Comparison of ENCODE assay signal across 8 cellular contexts in the genomic region with DNA sequence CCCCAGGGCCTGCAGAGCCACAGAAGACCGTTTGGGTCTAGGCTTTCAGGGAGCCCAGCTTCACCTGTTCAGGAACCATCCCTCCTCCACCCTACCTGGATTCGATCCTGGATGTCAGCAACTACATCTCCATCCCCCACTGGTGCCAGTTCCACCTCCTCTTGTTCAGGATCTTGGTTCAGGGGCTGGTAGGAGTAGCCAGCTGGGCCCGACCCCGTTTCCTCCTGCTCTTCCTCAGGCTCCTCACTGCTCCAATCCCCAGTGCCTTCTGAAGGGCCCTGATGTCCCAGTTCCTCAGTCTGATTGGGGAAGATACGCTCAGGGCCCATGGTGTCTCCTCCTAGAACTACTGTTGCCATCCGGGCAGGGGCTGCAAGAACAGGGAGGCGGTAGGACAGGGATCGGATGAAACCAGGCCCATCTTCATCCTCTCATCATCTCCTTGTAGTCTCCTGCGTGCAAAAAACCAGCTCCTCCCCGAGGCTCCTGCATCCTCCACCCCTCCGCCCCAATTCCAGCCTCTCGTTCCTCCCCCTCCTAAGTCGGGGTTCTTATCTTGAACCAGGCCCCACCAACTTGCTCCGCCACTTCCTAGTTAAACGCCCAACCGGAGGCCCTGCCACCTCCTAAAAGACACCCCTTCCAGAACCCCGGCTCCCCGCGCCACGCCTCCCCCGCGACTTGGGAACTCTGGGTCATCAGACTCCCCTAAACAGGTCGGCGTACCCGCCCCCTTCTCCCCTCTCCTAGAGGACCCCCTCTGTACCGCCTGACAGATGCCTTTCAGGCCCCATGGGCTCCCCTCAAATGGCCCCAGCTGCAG. TPM values are rescaled to one million over a fixed set of nuclear protein-coding genes. Genes with fewer than 3 reads are reported as not detected.
DNase-seq lines count a peak whose midpoint lies in the region; FAIRE-seq and TF ChIP-seq lines count a peak whose summit lies in the region.

No MANE protein-coding gene starts in this region.

- peak overlapping the region; percentile 74 for H3K27ac Mint-ChIP-seq in activated T-helper 2 cell treated with anti-CD3 and anti-CD28 coated beads, Interferon-gamma antibody, Interleukin-2, Interleukin-4, amounts not matched to agents 10 μg/mL and 5 μg/mL and 100 μg/mL, durations not matched to agents 14 hours and 24 hours and 36 hours

- H3K27me3 ChIP-seq in hepatocyte (no peaks in the 10 kb centered on the region), small intestine (ENCODE audit: control insufficient read depth in 2 of 2, insufficient read depth in 2 of 2, low read length in 2 of 2) (no peaks in the 10 kb centered on the region)

- DNase-seq in stimulated activated CD4-positive, alpha-beta T cell treated with anti-CD3 and anti-CD28 coated beads, TNF-alpha, amount 100 ng/mL, for 48 hours (ENCODE audit: low read depth in 3 of 3): peak in 2 of 3 donors; percentile 23 to 36
- no peak for DNase-seq in stimulated activated CD4-positive, alpha-beta T cell treated with anti-CD3 and anti-CD28 coated beads, Interleukin-2, amount 100 ng/mL, for 48 hours
- DNase-seq in HUDEP-2 (lab: John Stamatoyannopoulos, UW; ENCODE audit: unreplicated experiment in 76 of 76): peak in 61 of 76 experiments; percentile 20 to 92 (median 69)
- no peak for DNase-seq in activated T-helper 2 cell treated with anti-CD3 and anti-CD28 coated beads, Interferon-gamma antibody, Interleukin-2, Interleukin-4, amounts not matched to agents 10 μg/mL and 5 μg/mL and 100 μg/mL, durations not matched to agents 14 hours and 24 hours and 36 hours (ENCODE audit: low spot score)
- DNase-seq in hepatocyte (ENCODE audit: low spot score): no peak
- no peak for DNase-seq in small intestine
- no peak for DNase-seq in NCI-H1694 treated with DMSO at 0.1 percent for 48 hours (lab: John Stamatoyannopoulos, UW)
- DNase-seq in RCC 7860 (ENCODE audit: low spot score): no peak

- no peaks in the 10 kb centered on the region for H3K36me3 ChIP-seq in hepatocyte (replicated peaks; ENCODE audit: insufficient read depth, low read depth)
- peaks cover 20 to 21% of the 10 kb centered on the region in 2 donors for H3K36me3 ChIP-seq in small intestine (ENCODE audit: control insufficient read depth in 2 of 2, insufficient read depth in 2 of 2, low read length in 2 of 2)

- no peaks in the 10 kb centered on the region for H3K27me3 Mint-ChIP-seq in activated T-helper 2 cell treated with anti-CD3 and anti-CD28 coated beads, Interferon-gamma antibody, Interleukin-2, Interleukin-4, amounts not matched to agents 10 μg/mL and 5 μg/mL and 100 μg/mL, durations not matched to agents 14 hours and 24 hours and 36 hours (ENCODE audit: low read depth)

- H4K20me1 ChIP-seq in hepatocyte (ENCODE audit: insufficient read depth, poor library complexity, severe bottlenecking): peaks cover 3% of the 10 kb centered on the region

- H3K9me3 Mint-ChIP-seq in activated T-helper 2 cell treated with anti-CD3 and anti-CD28 coated beads, Interferon-gamma antibody, Interleukin-2, Interleukin-4, amounts not matched to agents 10 μg/mL and 5 μg/mL and 100 μg/mL, durations not matched to agents 14 hours and 24 hours and 36 hours: no peaks in the 10 kb centered on the region

- H3K9me2 ChIP-seq in hepatocyte (replicated peaks; ENCODE audit: insufficient read depth): no peaks in the 10 kb centered on the region

- H3K4me2 ChIP-seq in hepatocyte: peak overlapping the region; percentile 95

- peaks cover 50% of the 10 kb centered on the region for H3K79me2 ChIP-seq in hepatocyte

- no peak for TF ChIP-seq CTCF in hepatocyte (IDR thresholded peaks at IDR 0.05; ENCODE audit: poor library complexity)

- H3K4me1 ChIP-seq in hepatocyte (ENCODE audit: insufficient read depth): peaks cover 8% of the 10 kb centered on the region
- H3K4me1 ChIP-seq in small intestine (ENCODE audit: control insufficient read depth in 2 of 2, insufficient read depth in 1 of 2, low read depth in 1 of 2, low read length in 1 of 2): peaks cover 4 to 13% of the 10 kb centered on the region in 2 donors

- FAIRE-seq in small intestine (lab: Jason Lieb, UNC) (no peak), RCC 7860 (lab: Jason Lieb, UNC) (no peak)

- H3K4me3 ChIP-seq in hepatocyte (peak overlapping the region; percentile 29), small intestine (ENCODE audit: low read depth in 1 of 2, low read length in 2 of 2) (peak overlapping the region; percentile 44 to 61)

- H3K27ac ChIP-seq in hepatocyte (peak overlapping the region; percentile 51), small intestine (ENCODE audit: low read depth in 1 of 2, low read length in 1 of 2) (peak overlapping the region in 1 of 2 donors; percentile 3)

- no peaks in the 10 kb centered on the region for H3K9me3 ChIP-seq in hepatocyte (ENCODE audit: low read depth)
- H3K9me3 ChIP-seq in small intestine (ENCODE audit: control insufficient read depth, low read depth): no peaks in the 10 kb centered on the region

- peak overlapping the region; percentile 49 for H2AFZ ChIP-seq in hepatocyte

- H3K36me3 Mint-ChIP-seq in activated T-helper 2 cell treated with anti-CD3 and anti-CD28 coated beads, Interferon-gamma antibody, Interleukin-2, Interleukin-4, amounts not matched to agents 10 μg/mL and 5 μg/mL and 100 μg/mL, durations not matched to agents 14 hours and 24 hours and 36 hours (ENCODE audit: low read depth): peaks cover 67% of the 10 kb centered on the region

- H3K4me1 Mint-ChIP-seq in activated T-helper 2 cell treated with anti-CD3 and anti-CD28 coated beads, Interferon-gamma antibody, Interleukin-2, Interleukin-4, amounts not matched to agents 10 μg/mL and 5 μg/mL and 100 μg/mL, durations not matched to agents 14 hours and 24 hours and 36 hours (ENCODE audit: low read depth): peaks cover 35% of the 10 kb centered on the region

- peak overlapping the region; percentile 96 for H3K4me3 Mint-ChIP-seq in activated T-helper 2 cell treated with anti-CD3 and anti-CD28 coated beads, Interferon-gamma antibody, Interleukin-2, Interleukin-4, amounts not matched to agents 10 μg/mL and 5 μg/mL and 100 μg/mL, durations not matched to agents 14 hours and 24 hours and 36 hours (ENCODE audit: low read depth)

- intact Hi-C loops in activated T-helper 2 cell treated with anti-CD3 and anti-CD28 coated beads, Interferon-gamma antibody, Interleukin-2, Interleukin-4, amounts not matched to agents 10 μg/mL and 5 μg/mL and 100 μg/mL, durations not matched to agents 14 hours and 24 hours and 36 hours (cut with micrococcal nuclease): loop anchor here (1.0 to 2.0 kb wide), 2 partner anchors 34 to 158 kb away; a partner anchor contains a TSS

- 8% methylated on average over 16 of the region's 26 CpGs for WGBS in hepatocyte (ENCODE audit: low lambda C conversion rate, missing lambda C conversion rate)
- WGBS in small intestine, 3 donors: 0 to 3% (median 2%) methylated on average over 23 to 26 of the region's 26 CpGs

RNA-seq across cellular contexts. Expression of a gene that starts 0.5 kb away (rescaled TPM):
- total RNA-seq in activated T-helper 2 cell treated with anti-CD3 and anti-CD28 coated beads, Interferon-gamma antibody, Interleukin-2, Interleukin-4, amounts not matched to agents 10 μg/mL and 5 μg/mL and 100 μg/mL, durations not matched to agents 14 hours and 24 hours and 36 hours: 90.9 and 91.2 TPM in 2 replicates
- 72.9 and 73.3 TPM in 2 replicates for total RNA-seq in hepatocyte
- polyA plus RNA-seq in hepatocyte: 117 and 127 TPM in 2 replicates
- polyA plus RNA-seq in small intestine: 10 to 100 TPM; 62.6 to 90.8 (median 76.9) TPM

RNA-seq across cellular contexts. Expression of a gene that starts 0.8 kb away (rescaled TPM):
- 71.2 and 74.6 TPM in 2 replicates for total RNA-seq in activated T-helper 2 cell treated with anti-CD3 and anti-CD28 coated beads, Interferon-gamma antibody, Interleukin-2, Interleukin-4, amounts not matched to agents 10 μg/mL and 5 μg/mL and 100 μg/mL, durations not matched to agents 14 hours and 24 hours and 36 hours
- total RNA-seq in hepatocyte: 75.5 and 90.5 TPM in 2 replicates
- polyA plus RNA-seq in hepatocyte (92.0 and 99.5 TPM in 2 replicates), small intestine (10 to 100 TPM; 72.4 to 78.0 (median 72.7) TPM)

RNA-seq across cellular contexts. Expression of a gene that starts 8.2 kb away (rescaled TPM):
- total RNA-seq in activated T-helper 2 cell treated with anti-CD3 and anti-CD28 coated beads, Interferon-gamma antibody, Interleukin-2, Interleukin-4, amounts not matched to agents 10 μg/mL and 5 μg/mL and 100 μg/mL, durations not matched to agents 14 hours and 24 hours and 36 hours: 71.4 and 78.4 TPM in 2 replicates
- total RNA-seq in hepatocyte: 75.8 and 83.2 TPM in 2 replicates
- 72.5 and 73.2 TPM in 2 replicates for polyA plus RNA-seq in hepatocyte
- 10 to 100 TPM; 32.2 to 44.6 (median 39.4) TPM for polyA plus RNA-seq in small intestine

RNA-seq across cellular contexts. Expression of a gene that starts 28.9 kb away (rescaled TPM):
- total RNA-seq in activated T-helper 2 cell treated with anti-CD3 and anti-CD28 coated beads, Interferon-gamma antibody, Interleukin-2, Interleukin-4, amounts not matched to agents 10 μg/mL and 5 μg/mL and 100 μg/mL, durations not matched to agents 14 hours and 24 hours and 36 hours: 62.7 and 63.2 TPM in 2 replicates
- 35.2 and 40.2 TPM in 2 replicates for total RNA-seq in hepatocyte
- polyA plus RNA-seq in hepatocyte (28.3 and 30.8 TPM in 2 replicates), small intestine (10 to 100 TPM; 44.2 to 96.8 (median 46.7) TPM)

RNA-seq across cellular contexts. Expression of a gene that starts 34.2 kb away (rescaled TPM):
- total RNA-seq in activated T-helper 2 cell treated with anti-CD3 and anti-CD28 coated beads, Interferon-gamma antibody, Interleukin-2, Interleukin-4, amounts not matched to agents 10 μg/mL and 5 μg/mL and 100 μg/mL, durations not matched to agents 14 hours and 24 hours and 36 hours: 26.0 and 27.8 TPM in 2 replicates
- 32.4 and 39.4 TPM in 2 replicates for total RNA-seq in hepatocyte
- polyA plus RNA-seq in hepatocyte: 36.0 and 46.1 TPM in 2 replicates
- polyA plus RNA-seq in small intestine: 10 to 100 TPM; 17.8 to 51.4 (median 34.6) TPM

Comparison
In these comparisons a context has a peak if more than half of its experiments do, and no peak if none do; other contexts are left out.
1. DNase-seq: peak in stimulated activated CD4-positive, alpha-beta T cell treated with anti-CD3 and anti-CD28 coated beads, TNF-alpha, amount 100 ng/mL, for 48 hours (2 of 3) and HUDEP-2 (61 of 76); none in stimulated activated CD4-positive, alpha-beta T cell treated with anti-CD3 and anti-CD28 coated beads, Interleukin-2, amount 100 ng/mL, for 48 hours (0 of 2), activated T-helper 2 cell treated with anti-CD3 and anti-CD28 coated beads, Interferon-gamma antibody, Interleukin-2, Interleukin-4, amounts not matched to agents 10 μg/mL and 5 μg/mL and 100 μg/mL, durations not matched to agents 14 hours and 24 hours and 36 hours (single experiment), hepatocyte (single experiment), small intestine (single experiment), NCI-H1694 treated with DMSO at 0.1 percent for 48 hours (single experiment) and RCC 7860 (single experiment).